ENCODE assay signal across 1 cellular context in the genomic region with DNA sequence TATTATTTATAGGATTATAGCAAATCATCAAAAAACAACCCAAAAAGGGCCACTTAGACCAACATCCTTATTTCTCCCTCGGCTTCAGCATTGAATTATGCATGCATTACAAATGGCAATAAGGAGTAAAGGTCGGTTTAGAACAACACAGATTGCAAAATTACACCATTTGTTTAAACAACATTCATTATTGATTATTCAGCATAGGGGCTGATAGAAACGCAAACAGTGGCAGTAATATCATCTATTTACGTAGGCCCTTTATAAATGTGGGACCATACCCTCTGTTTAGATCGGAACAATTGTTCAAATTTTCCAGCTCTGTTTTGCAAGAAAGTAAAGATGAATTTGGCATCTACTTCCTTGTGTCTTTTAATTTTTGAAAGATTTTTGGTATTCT.
TF ChIP-seq lines count a peak whose summit lies in the region.

No MANE protein-coding gene starts in this region.

TF ChIP-seq in HepG2, 621 proteins besides CTCF, POLR2A, EP300 and RAD21 (continued from another document and continues in another):
- TF ChIP-seq, protein P1, sequence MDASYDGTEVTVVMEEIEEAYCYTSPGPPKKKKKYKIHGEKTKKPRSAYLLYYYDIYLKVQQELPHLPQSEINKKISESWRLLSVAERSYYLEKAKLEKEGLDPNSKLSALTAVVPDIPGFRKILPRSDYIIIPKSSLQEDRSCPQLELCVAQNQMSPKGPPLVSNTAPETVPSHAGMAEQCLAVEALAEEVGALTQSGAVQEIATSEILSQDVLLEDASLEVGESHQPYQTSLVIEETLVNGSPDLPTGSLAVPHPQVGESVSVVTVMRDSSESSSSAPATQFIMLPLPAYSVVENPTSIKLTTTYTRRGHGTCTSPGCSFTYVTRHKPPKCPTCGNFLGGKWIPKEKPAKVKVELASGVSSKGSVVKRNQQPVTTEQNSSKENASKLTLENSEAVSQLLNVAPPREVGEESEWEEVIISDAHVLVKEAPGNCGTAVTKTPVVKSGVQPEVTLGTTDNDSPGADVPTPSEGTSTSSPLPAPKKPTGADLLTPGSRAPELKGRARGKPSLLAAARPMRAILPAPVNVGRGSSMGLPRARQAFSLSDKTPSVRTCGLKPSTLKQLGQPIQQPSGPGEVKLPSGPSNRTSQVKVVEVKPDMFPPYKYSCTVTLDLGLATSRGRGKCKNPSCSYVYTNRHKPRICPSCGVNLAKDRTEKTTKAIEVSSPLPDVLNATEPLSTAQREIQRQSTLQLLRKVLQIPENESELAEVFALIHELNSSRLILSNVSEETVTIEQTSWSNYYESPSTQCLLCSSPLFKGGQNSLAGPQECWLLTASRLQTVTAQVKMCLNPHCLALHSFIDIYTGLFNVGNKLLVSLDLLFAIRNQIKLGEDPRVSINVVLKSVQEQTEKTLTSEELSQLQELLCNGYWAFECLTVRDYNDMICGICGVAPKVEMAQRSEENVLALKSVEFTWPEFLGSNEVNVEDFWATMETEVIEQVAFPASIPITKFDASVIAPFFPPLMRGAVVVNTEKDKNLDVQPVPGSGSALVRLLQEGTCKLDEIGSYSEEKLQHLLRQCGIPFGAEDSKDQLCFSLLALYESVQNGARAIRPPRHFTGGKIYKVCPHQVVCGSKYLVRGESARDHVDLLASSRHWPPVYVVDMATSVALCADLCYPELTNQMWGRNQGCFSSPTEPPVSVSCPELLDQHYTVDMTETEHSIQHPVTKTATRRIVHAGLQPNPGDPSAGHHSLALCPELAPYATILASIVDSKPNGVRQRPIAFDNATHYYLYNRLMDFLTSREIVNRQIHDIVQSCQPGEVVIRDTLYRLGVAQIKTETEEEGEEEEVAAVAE (CRISPR knock-in tag; IDR thresholded peaks at IDR 0.05; ENCODE audit: borderline replicate concordance): peak; percentile 52; the same call in 1 of the 2 replicates
- TF ChIP-seq SP5 (CRISPR knock-in tag; IDR thresholded peaks at IDR 0.05; ENCODE audit: borderline replicate concordance, low read depth) (0 out of 2 replicates have a peak, but pooled peaks have one; percentile 38), SP140L (CRISPR knock-in tag; IDR thresholded peaks at IDR 0.05; ENCODE audit: borderline replicate concordance) (no peak), TBX2 (CRISPR knock-in tag; IDR thresholded peaks at IDR 0.05; ENCODE audit: borderline replicate concordance) (peak; percentile 41; the same call in 1 of the 2 replicates), ZNF556 (CRISPR knock-in tag; IDR thresholded peaks at IDR 0.05; ENCODE audit: borderline replicate concordance) (no peak; the same call in 1 of the 2 replicates), ZNF207 (IDR thresholded peaks at IDR 0.05; ENCODE audit: borderline replicate concordance) (no peak), SMARCC2 (IDR thresholded peaks at IDR 0.05) (peak; percentile 81; the same call in 1 of the 2 replicates), ZNF768 (CRISPR knock-in tag; IDR thresholded peaks at IDR 0.05) (no peak), ZNF335 (CRISPR knock-in tag; IDR thresholded peaks at IDR 0.05) (no peak; the same call in 1 of the 2 replicates), ZNF766 (CRISPR knock-in tag; IDR thresholded peaks at IDR 0.05; ENCODE audit: borderline replicate concordance) (no peak), ZNF83 (CRISPR knock-in tag; IDR thresholded peaks at IDR 0.05; ENCODE audit: borderline replicate concordance) (no peak), PAF1 (CRISPR knock-in tag; IDR thresholded peaks at IDR 0.05) (no peak), ZNF782 (CRISPR knock-in tag; IDR thresholded peaks at IDR 0.05; ENCODE audit: borderline replicate concordance) (no peak), POLR2AphosphoS5 (IDR thresholded peaks at IDR 0.05; ENCODE audit: low read depth, low read length) (no peak), ZIK1 (CRISPR knock-in tag; IDR thresholded peaks at IDR 0.05; ENCODE audit: borderline replicate concordance, low read depth) (no peak), ZSCAN21 (CRISPR knock-in tag; IDR thresholded peaks at IDR 0.05; ENCODE audit: borderline replicate concordance) (no peak), ZNF264 (CRISPR knock-in tag; IDR thresholded peaks at IDR 0.05) (peak; percentile 58; the same call in 1 of the 2 replicates), ZNF589 (CRISPR knock-in tag; conservative IDR thresholded peaks at IDR 0.05) (no peak), CENPT (CRISPR knock-in tag; IDR thresholded peaks at IDR 0.05; ENCODE audit: low read depth) (no peak), PHF21A (CRISPR knock-in tag; IDR thresholded peaks at IDR 0.05) (peak; percentile 70; the same call in 1 of the 2 replicates), ATF7 (IDR thresholded peaks at IDR 0.05) (peak; percentile 29; the same call in 1 of the 2 replicates), ATF7 (CRISPR knock-in tag; IDR thresholded peaks at IDR 0.05) (no peak; the same call in 1 of the 2 replicates)
- TF ChIP-seq, protein P2, sequence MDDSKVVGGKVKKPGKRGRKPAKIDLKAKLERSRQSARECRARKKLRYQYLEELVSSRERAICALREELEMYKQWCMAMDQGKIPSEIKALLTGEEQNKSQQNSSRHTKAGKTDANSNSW (CRISPR knock-in tag; IDR thresholded peaks at IDR 0.05; ENCODE audit: borderline replicate concordance): no peak
- TF ChIP-seq, protein P3, sequence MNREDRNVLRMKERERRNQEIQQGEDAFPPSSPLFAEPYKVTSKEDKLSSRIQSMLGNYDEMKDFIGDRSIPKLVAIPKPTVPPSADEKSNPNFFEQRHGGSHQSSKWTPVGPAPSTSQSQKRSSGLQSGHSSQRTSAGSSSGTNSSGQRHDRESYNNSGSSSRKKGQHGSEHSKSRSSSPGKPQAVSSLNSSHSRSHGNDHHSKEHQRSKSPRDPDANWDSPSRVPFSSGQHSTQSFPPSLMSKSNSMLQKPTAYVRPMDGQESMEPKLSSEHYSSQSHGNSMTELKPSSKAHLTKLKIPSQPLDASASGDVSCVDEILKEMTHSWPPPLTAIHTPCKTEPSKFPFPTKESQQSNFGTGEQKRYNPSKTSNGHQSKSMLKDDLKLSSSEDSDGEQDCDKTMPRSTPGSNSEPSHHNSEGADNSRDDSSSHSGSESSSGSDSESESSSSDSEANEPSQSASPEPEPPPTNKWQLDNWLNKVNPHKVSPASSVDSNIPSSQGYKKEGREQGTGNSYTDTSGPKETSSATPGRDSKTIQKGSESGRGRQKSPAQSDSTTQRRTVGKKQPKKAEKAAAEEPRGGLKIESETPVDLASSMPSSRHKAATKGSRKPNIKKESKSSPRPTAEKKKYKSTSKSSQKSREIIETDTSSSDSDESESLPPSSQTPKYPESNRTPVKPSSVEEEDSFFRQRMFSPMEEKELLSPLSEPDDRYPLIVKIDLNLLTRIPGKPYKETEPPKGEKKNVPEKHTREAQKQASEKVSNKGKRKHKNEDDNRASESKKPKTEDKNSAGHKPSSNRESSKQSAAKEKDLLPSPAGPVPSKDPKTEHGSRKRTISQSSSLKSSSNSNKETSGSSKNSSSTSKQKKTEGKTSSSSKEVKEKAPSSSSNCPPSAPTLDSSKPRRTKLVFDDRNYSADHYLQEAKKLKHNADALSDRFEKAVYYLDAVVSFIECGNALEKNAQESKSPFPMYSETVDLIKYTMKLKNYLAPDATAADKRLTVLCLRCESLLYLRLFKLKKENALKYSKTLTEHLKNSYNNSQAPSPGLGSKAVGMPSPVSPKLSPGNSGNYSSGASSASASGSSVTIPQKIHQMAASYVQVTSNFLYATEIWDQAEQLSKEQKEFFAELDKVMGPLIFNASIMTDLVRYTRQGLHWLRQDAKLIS (CRISPR knock-in tag; IDR thresholded peaks at IDR 0.05): no peak
- TF ChIP-seq, protein P4, sequence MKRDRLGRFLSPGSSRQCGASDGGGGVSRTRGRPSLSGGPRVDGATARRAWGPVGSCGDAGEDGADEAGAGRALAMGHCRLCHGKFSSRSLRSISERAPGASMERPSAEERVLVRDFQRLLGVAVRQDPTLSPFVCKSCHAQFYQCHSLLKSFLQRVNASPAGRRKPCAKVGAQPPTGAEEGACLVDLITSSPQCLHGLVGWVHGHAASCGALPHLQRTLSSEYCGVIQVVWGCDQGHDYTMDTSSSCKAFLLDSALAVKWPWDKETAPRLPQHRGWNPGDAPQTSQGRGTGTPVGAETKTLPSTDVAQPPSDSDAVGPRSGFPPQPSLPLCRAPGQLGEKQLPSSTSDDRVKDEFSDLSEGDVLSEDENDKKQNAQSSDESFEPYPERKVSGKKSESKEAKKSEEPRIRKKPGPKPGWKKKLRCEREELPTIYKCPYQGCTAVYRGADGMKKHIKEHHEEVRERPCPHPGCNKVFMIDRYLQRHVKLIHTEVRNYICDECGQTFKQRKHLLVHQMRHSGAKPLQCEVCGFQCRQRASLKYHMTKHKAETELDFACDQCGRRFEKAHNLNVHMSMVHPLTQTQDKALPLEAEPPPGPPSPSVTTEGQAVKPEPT (CRISPR knock-in tag; IDR thresholded peaks at IDR 0.05; ENCODE audit: low read depth): no peak
- TF ChIP-seq, protein P5, sequence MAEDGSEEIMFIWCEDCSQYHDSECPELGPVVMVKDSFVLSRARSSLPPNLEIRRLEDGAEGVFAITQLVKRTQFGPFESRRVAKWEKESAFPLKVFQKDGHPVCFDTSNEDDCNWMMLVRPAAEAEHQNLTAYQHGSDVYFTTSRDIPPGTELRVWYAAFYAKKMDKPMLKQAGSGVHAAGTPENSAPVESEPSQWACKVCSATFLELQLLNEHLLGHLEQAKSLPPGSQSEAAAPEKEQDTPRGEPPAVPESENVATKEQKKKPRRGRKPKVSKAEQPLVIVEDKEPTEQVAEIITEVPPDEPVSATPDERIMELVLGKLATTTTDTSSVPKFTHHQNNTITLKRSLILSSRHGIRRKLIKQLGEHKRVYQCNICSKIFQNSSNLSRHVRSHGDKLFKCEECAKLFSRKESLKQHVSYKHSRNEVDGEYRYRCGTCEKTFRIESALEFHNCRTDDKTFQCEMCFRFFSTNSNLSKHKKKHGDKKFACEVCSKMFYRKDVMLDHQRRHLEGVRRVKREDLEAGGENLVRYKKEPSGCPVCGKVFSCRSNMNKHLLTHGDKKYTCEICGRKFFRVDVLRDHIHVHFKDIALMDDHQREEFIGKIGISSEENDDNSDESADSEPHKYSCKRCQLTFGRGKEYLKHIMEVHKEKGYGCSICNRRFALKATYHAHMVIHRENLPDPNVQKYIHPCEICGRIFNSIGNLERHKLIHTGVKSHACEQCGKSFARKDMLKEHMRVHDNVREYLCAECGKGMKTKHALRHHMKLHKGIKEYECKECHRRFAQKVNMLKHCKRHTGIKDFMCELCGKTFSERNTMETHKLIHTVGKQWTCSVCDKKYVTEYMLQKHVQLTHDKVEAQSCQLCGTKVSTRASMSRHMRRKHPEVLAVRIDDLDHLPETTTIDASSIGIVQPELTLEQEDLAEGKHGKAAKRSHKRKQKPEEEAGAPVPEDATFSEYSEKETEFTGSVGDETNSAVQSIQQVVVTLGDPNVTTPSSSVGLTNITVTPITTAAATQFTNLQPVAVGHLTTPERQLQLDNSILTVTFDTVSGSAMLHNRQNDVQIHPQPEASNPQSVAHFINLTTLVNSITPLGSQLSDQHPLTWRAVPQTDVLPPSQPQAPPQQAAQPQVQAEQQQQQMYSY (CRISPR knock-in tag; IDR thresholded peaks at IDR 0.05): no peak
- TF ChIP-seq, protein P6, sequence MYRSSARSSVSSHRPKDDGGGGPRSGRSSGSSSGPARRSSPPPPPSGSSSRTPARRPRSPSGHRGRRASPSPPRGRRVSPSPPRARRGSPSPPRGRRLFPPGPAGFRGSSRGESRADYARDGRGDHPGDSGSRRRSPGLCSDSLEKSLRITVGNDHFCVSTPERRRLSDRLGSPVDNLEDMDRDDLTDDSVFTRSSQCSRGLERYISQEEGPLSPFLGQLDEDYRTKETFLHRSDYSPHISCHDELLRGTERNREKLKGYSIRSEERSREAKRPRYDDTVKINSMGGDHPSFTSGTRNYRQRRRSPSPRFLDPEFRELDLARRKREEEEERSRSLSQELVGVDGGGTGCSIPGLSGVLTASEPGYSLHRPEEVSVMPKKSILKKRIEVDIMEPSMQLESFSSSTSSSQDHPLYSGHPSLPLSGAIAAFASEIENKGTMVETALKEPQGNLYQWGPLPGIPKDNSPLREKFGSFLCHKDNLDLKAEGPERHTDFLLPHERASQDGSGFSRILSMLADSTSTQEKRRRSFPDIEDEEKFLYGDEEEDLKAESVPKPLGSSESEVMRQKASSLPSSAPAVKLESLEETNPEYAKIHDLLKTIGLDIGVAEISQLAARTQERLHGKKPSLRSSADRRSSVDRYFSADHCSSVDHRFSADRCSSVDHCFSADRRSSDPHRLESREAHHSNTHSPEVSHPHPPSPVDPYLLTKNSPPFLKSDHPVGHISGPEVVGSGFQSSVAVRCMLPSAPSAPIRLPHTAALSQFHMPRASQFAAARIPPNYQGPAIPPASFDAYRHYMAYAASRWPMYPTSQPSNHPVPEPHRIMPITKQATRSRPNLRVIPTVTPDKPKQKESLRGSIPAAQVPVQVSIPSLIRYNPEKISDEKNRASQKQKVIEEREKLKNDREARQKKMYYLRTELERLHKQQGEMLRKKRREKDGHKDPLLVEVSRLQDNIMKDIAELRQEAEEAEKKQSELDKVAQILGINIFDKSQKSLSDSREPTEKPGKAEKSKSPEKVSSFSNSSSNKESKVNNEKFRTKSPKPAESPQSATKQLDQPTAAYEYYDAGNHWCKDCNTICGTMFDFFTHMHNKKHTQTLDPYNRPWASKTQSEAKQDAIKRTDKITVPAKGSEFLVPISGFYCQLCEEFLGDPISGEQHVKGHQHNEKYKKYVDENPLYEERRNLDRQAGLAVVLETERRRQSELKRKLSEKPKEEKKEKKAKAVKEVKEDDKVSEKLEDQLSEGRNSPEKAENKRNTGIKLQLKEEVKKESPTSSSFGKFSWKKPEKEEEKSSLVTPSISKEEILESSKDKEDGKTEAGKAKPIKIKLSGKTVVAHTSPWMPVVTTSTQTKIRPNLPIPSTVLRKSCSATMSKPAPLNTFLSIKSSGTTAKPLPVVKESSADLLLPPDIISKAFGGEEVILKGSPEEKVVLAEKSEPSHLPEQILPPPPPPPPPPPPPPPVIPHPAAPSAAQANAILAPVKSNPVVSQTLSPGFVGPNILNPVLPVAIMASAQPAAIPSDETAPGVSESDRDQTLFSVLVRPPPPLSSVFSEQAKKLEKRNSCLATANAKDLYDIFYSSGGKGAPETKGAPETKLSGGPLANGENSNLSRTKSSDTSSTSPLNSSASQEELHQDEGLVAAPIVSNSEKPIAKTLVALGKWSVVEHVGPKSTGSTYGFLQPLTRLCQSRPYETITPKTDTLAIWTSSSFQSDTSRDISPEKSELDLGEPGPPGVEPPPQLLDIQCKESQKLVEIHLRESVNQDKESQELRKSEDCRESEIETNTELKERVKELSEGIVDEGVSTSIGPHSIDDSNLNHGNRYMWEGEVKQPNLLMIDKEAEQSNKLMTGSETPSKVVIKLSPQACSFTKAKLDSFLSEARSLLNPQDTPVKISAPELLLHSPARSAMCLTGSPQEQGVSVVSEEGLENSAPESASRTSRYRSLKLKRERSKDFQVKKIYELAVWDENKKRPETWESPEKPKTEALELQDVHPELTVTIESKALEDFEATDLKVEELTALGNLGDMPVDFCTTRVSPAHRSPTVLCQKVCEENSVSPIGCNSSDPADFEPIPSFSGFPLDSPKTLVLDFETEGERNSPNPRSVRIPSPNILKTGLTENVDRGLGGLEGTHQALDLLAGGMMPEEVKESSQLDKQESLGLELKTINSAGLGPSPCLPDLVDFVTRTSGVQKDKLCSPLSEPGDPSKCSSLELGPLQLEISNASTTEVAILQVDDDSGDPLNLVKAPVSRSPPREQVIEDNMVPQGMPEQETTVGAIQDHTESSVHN (CRISPR knock-in tag; IDR thresholded peaks at IDR 0.05): no peak
- TF ChIP-seq, protein P7, sequence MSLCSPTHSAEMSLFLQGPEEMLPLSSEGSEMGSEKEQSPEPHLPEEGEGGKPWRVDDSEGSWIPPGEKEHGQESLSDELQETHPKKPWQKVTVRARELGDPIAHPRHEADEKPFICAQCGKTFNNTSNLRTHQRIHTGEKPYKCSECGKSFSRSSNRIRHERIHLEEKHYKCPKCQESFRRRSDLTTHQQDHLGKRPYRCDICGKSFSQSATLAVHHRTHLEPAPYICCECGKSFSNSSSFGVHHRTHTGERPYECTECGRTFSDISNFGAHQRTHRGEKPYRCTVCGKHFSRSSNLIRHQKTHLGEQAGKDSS (CRISPR knock-in tag; IDR thresholded peaks at IDR 0.05; ENCODE audit: borderline replicate concordance, low read depth): no peak
